Comparison of ENCODE assay signal across 1 cellular context in the genomic region with DNA sequence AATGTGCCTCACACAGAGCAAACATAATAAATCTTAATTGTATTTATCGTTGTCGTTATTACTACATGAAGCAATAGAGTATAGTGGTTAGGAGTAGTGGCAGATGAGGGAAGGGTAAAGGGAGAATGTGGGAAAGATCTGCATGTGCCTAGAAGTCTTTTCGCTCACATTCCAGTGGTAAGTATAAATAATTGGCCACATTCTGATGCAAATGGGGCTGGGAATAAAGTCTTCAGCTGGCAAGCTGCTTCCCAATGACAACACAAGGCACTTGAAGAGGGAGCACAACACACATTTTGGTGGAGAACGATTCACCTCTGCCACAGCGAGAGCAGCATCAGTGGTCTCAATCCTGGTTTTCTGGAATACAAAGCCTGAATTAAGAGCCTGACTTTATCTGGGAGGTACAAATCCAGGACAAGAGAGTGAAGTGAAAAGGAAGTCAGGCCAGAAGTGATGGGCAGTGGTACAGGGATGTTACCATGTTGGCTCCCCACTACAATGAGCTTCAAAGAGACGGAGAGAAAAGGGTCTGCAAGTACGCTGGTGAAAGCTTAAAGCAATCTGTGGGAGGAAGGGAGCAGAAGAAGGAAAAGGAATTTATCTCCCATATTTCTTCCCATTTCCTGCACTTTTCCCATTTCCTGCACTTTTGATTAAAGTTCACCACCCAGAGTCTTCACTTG.
TF ChIP-seq lines count a peak whose summit lies in the region.

No MANE protein-coding gene starts in this region.

TF ChIP-seq in GM23338, 12 proteins besides CTCF, POLR2A, EP300 and RAD21 (continued from another document):
- TF ChIP-seq, protein P1, sequence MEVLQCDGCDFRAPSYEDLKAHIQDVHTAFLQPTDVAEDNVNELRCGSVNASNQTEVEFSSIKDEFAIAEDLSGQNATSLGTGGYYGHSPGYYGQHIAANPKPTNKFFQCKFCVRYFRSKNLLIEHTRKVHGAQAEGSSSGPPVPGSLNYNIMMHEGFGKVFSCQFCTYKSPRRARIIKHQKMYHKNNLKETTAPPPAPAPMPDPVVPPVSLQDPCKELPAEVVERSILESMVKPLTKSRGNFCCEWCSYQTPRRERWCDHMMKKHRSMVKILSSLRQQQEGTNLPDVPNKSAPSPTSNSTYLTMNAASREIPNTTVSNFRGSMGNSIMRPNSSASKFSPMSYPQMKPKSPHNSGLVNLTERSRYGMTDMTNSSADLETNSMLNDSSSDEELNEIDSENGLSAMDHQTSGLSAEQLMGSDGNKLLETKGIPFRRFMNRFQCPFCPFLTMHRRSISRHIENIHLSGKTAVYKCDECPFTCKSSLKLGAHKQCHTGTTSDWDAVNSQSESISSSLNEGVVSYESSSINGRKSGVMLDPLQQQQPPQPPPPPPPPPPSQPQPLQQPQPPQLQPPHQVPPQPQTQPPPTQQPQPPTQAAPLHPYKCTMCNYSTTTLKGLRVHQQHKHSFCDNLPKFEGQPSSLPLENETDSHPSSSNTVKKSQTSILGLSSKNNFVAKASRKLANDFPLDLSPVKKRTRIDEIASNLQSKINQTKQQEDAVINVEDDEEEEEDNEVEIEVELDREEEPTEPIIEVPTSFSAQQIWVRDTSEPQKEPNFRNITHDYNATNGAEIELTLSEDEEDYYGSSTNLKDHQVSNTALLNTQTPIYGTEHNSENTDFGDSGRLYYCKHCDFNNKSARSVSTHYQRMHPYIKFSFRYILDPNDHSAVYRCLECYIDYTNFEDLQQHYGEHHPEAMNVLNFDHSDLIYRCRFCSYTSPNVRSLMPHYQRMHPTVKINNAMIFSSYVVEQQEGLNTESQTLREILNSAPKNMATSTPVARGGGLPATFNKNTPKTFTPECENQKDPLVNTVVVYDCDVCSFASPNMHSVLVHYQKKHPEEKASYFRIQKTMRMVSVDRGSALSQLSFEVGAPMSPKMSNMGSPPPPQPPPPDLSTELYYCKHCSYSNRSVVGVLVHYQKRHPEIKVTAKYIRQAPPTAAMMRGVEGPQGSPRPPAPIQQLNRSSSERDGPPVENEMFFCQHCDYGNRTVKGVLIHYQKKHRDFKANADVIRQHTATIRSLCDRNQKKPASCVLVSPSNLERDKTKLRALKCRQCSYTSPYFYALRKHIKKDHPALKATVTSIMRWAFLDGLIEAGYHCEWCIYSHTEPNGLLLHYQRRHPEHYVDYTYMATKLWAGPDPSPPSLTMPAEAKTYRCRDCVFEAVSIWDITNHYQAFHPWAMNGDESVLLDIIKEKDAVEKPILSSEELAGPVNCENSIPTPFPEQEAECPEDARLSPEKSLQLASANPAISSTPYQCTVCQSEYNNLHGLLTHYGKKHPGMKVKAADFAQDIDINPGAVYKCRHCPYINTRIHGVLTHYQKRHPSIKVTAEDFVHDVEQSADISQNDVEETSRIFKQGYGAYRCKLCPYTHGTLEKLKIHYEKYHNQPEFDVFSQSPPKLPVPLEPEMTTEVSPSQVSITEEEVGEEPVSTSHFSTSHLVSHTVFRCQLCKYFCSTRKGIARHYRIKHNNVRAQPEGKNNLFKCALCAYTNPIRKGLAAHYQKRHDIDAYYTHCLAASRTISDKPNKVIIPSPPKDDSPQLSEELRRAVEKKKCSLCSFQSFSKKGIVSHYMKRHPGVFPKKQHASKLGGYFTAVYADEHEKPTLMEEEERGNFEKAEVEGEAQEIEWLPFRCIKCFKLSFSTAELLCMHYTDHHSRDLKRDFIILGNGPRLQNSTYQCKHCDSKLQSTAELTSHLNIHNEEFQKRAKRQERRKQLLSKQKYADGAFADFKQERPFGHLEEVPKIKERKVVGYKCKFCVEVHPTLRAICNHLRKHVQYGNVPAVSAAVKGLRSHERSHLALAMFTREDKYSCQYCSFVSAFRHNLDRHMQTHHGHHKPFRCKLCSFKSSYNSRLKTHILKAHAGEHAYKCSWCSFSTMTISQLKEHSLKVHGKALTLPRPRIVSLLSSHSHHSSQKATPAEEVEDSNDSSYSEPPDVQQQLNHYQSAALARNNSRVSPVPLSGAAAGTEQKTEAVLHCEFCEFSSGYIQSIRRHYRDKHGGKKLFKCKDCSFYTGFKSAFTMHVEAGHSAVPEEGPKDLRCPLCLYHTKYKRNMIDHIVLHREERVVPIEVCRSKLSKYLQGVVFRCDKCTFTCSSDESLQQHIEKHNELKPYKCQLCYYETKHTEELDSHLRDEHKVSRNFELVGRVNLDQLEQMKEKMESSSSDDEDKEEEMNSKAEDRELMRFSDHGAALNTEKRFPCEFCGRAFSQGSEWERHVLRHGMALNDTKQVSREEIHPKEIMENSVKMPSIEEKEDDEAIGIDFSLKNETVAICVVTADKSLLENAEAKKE (CRISPR knock-in tag; IDR thresholded peaks at IDR 0.05) = peak; percentile 67; the same call in 1 of the 2 replicates
TF ChIP-seq in GM23338: peak in this region for 2.
